ENCODE assay signal across 1 cellular context in the genomic region with DNA sequence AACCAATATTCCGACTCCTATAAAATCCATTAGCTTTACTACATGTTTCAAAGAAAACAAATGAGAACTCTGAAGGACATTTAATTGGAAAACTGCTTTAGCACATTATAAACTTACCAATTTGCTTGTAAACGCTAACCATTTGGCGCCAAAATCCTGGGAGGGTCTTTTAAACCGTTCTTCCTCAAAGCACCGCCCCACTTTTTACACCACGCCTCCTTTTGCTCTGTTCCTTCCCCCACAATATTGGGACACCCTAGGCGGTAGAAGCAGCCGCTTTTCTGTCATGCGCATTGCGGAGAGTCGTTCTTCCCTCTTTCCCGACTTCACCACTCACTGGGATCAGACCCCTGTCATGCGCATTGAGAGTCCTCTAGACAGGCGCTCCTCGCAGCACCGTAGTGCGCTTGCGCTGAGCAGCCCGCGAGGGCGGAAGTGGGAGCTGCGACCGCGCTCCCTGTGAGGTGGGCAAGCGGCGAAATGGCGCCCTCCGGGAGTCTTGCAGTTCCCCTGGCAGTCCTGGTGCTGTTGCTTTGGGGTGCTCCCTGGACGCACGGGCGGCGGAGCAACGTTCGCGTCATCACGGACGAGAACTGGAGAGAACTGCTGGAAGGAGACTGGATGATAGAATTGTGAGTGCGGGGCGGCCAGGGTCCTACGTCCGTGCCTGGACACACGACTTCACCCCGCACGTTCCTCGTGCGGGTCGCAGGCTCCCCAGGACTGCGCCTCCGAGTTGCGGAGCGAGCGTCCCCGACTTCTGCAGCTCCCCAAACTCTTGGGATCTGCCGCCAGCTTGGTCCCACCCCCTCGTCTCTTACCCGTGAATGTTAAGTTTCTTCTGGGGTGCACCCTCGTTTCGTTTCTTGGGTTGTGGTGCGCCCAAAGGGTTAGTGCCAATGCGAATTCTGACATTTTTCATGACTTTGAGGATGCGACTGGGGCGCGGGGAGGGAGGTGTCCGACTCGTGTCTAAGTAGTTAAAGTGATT.
A peak's percentile ranks its signal among the peaks of the same experiment; 100 is the strongest.
TF ChIP-seq lines count a peak whose summit lies in the region.

A gene with protein sequence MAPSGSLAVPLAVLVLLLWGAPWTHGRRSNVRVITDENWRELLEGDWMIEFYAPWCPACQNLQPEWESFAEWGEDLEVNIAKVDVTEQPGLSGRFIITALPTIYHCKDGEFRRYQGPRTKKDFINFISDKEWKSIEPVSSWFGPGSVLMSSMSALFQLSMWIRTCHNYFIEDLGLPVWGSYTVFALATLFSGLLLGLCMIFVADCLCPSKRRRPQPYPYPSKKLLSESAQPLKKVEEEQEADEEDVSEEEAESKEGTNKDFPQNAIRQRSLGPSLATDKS (plus strand): TSS at position 435 of the 991 bp plus-strand sequence. CDS start 46 bp downstream, at position 481.

TF ChIP-seq in HepG2, 621 proteins besides CTCF, POLR2A, EP300 and RAD21 (continued from another document and continues in another):
- peak; percentile 61; the same call in 1 of the 2 replicates for TF ChIP-seq CBX5 (CRISPR knock-in tag; IDR thresholded peaks at IDR 0.05; ENCODE audit: borderline replicate concordance)
- TF ChIP-seq, protein P1, sequence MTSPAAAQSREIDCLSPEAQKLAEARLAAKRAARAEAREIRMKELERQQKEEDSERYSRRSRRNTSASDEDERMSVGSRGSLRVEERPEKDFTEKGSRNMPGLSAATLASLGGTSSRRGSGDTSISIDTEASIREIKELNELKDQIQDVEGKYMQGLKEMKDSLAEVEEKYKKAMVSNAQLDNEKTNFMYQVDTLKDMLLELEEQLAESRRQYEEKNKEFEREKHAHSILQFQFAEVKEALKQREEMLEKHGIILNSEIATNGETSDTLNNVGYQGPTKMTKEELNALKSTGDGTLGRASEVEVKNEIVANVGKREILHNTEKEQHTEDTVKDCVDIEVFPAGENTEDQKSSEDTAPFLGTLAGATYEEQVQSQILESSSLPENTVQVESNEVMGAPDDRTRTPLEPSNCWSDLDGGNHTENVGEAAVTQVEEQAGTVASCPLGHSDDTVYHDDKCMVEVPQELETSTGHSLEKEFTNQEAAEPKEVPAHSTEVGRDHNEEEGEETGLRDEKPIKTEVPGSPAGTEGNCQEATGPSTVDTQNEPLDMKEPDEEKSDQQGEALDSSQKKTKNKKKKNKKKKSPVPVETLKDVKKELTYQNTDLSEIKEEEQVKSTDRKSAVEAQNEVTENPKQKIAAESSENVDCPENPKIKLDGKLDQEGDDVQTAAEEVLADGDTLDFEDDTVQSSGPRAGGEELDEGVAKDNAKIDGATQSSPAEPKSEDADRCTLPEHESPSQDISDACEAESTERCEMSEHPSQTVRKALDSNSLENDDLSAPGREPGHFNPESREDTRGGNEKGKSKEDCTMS (CRISPR knock-in tag; conservative IDR thresholded peaks at IDR 0.05) = no peak
- no peak; the same call in 1 of the 2 replicates for TF ChIP-seq HOXA5 (CRISPR knock-in tag; IDR thresholded peaks at IDR 0.05)
- peak; percentile 47; the same call in 1 of the 2 replicates for TF ChIP-seq ZNF543 (CRISPR knock-in tag; IDR thresholded peaks at IDR 0.05)
- TF ChIP-seq ZNF263 (CRISPR knock-in tag; IDR thresholded peaks at IDR 0.05) = peak; percentile 90
- TF ChIP-seq, protein P2, sequence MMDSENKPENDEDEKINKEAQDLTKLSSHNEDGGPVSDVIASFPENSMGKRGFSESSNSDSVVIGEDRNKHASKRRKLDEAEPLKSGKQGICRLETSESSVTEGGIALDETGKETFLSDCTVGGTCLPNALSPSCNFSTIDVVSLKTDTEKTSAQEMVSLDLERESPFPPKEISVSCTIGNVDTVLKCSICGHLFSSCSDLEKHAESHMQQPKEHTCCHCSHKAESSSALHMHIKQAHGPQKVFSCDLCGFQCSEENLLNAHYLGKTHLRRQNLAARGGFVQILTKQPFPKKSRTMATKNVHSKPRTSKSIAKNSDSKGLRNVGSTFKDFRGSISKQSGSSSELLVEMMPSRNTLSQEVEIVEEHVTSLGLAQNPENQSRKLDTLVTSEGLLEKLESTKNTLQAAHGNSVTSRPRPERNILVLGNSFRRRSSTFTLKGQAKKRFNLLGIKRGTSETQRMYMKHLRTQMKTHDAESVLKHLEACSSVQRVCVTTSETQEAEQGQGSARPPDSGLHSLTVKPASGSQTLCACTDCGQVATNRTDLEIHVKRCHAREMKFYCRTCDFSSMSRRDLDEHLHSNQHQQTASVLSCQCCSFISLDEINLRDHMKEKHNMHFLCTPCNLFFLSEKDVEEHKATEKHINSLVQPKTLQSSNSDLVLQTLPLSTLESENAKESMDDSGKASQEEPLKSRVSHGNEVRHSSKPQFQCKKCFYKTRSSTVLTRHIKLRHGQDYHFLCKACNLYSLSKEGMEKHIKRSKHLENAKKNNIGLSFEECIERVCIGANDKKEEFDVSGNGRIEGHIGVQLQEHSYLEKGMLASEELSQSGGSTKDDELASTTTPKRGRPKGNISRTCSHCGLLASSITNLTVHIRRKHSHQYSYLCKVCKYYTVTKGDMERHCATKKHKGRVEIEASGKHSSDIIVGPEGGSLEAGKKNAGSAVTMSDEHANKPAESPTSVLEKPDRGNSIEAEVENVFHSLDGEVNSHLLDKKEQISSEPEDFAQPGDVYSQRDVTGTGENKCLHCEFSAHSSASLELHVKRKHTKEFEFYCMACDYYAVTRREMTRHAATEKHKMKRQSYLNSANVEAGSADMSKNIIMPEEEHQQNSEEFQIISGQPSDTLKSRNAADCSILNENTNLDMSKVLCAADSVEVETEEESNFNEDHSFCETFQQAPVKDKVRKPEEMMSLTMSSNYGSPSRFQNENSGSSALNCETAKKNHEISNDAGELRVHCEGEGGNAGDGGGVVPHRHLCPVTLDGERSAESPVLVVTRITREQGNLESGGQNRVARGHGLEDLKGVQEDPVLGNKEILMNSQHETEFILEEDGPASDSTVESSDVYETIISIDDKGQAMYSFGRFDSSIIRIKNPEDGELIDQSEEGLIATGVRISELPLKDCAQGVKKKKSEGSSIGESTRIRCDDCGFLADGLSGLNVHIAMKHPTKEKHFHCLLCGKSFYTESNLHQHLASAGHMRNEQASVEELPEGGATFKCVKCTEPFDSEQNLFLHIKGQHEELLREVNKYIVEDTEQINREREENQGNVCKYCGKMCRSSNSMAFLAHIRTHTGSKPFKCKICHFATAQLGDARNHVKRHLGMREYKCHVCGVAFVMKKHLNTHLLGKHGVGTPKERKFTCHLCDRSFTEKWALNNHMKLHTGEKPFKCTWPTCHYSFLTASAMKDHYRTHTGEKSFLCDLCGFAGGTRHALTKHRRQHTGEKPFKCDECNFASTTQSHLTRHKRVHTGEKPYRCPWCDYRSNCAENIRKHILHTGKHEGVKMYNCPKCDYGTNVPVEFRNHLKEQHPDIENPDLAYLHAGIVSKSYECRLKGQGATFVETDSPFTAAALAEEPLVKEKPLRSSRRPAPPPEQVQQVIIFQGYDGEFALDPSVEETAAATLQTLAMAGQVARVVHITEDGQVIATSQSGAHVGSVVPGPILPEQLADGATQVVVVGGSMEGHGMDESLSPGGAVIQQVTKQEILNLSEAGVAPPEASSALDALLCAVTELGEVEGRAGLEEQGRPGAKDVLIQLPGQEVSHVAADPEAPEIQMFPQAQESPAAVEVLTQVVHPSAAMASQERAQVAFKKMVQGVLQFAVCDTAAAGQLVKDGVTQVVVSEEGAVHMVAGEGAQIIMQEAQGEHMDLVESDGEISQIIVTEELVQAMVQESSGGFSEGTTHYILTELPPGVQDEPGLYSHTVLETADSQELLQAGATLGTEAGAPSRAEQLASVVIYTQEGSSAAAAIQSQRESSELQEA (CRISPR knock-in tag; IDR thresholded peaks at IDR 0.05; ENCODE audit: not compliant biosample characterization) = peak; percentile 91
- TF ChIP-seq BRD4 (CRISPR knock-in tag; IDR thresholded peaks at IDR 0.05) = peak; percentile 88
- 0 out of 2 replicates have a peak, but pooled peaks have one; percentile 39 for TF ChIP-seq MYNN (CRISPR knock-in tag; IDR thresholded peaks at IDR 0.05; ENCODE audit: low read depth)
- TF ChIP-seq, protein P3, sequence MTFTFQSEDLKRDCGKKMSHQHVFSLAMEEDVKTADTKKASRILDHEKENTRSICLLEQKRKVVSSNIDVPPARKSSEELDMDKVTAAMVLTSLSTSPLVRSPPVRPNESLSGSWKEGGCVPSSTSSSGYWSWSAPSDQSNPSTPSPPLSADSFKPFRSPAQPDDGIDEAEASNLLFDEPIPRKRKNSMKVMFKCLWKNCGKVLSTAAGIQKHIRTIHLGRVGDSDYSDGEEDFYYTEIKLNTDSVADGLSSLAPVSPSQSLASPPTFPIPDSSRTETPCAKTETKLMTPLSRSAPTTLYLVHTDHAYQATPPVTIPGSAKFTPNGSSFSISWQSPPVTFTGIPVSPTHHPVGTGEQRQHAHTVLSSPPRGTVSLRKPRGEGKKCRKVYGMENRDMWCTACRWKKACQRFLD (CRISPR knock-in tag; IDR thresholded peaks at IDR 0.05; ENCODE audit: borderline replicate concordance) = 0 out of 2 replicates have a peak, but pooled peaks have one; percentile 35
- no peak for TF ChIP-seq TEAD2 (CRISPR knock-in tag; IDR thresholded peaks at IDR 0.05)
- TF ChIP-seq CENPT (CRISPR knock-in tag; IDR thresholded peaks at IDR 0.05; ENCODE audit: low read depth) = no peak
- no peak for TF ChIP-seq ZNF607 (CRISPR knock-in tag; IDR thresholded peaks at IDR 0.05; ENCODE audit: borderline replicate concordance)
- TF ChIP-seq DMAP1 (CRISPR knock-in tag; IDR thresholded peaks at IDR 0.05) = peak; percentile 89
- peak; percentile 97 for TF ChIP-seq PHF8 (CRISPR knock-in tag; IDR thresholded peaks at IDR 0.05)
- TF ChIP-seq, protein P4, sequence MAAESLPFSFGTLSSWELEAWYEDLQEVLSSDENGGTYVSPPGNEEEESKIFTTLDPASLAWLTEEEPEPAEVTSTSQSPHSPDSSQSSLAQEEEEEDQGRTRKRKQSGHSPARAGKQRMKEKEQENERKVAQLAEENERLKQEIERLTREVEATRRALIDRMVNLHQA (CRISPR knock-in tag; IDR thresholded peaks at IDR 0.05) = no peak
- TF ChIP-seq JDP2 (CRISPR knock-in tag; IDR thresholded peaks at IDR 0.05; ENCODE audit: borderline replicate concordance) = no peak
- TF ChIP-seq ZNF180 (CRISPR knock-in tag; IDR thresholded peaks at IDR 0.05; ENCODE audit: borderline replicate concordance, low read depth) = no peak
- peak; percentile 91 for TF ChIP-seq ZNF225 (CRISPR knock-in tag; IDR thresholded peaks at IDR 0.05)
- peak; percentile 74; the same call in 1 of the 2 replicates for TF ChIP-seq ZSCAN31 (CRISPR knock-in tag; IDR thresholded peaks at IDR 0.05; ENCODE audit: low read depth)
- TF ChIP-seq PAF1 (CRISPR knock-in tag; IDR thresholded peaks at IDR 0.05) = no peak
- no peak for TF ChIP-seq SETDB1 (CRISPR knock-in tag; IDR thresholded peaks at IDR 0.05; ENCODE audit: borderline replicate concordance)
- TF ChIP-seq ZNF121 (CRISPR knock-in tag; IDR thresholded peaks at IDR 0.05) = no peak
- TF ChIP-seq ZNF556 (CRISPR knock-in tag; IDR thresholded peaks at IDR 0.05; ENCODE audit: borderline replicate concordance) = 0 out of 2 replicates have a peak, but pooled peaks have one; percentile 14
- TF ChIP-seq ZNF337 (CRISPR knock-in tag; IDR thresholded peaks at IDR 0.05; ENCODE audit: borderline replicate concordance, low read depth) = no peak
- peak; percentile 90; the same call in 1 of the 2 replicates for TF ChIP-seq ZNF274 (CRISPR knock-in tag; IDR thresholded peaks at IDR 0.05)
- no peak for TF ChIP-seq ZNF138 (CRISPR knock-in tag; IDR thresholded peaks at IDR 0.05; ENCODE audit: low read depth)
- peak; percentile 39; the same call in 1 of the 2 replicates for TF ChIP-seq ZNF143 (CRISPR knock-in tag; IDR thresholded peaks at IDR 0.05)
- no peak for TF ChIP-seq ZSCAN20 (CRISPR knock-in tag; IDR thresholded peaks at IDR 0.05; ENCODE audit: borderline replicate concordance)
- no peak; the same call in 1 of the 2 replicates for TF ChIP-seq ZNF335 (CRISPR knock-in tag; IDR thresholded peaks at IDR 0.05)
- TF ChIP-seq, protein P5, sequence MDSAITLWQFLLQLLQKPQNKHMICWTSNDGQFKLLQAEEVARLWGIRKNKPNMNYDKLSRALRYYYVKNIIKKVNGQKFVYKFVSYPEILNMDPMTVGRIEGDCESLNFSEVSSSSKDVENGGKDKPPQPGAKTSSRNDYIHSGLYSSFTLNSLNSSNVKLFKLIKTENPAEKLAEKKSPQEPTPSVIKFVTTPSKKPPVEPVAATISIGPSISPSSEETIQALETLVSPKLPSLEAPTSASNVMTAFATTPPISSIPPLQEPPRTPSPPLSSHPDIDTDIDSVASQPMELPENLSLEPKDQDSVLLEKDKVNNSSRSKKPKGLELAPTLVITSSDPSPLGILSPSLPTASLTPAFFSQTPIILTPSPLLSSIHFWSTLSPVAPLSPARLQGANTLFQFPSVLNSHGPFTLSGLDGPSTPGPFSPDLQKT (CRISPR knock-in tag; IDR thresholded peaks at IDR 0.05; ENCODE audit: borderline replicate concordance) = no peak
- TF ChIP-seq, protein P6, sequence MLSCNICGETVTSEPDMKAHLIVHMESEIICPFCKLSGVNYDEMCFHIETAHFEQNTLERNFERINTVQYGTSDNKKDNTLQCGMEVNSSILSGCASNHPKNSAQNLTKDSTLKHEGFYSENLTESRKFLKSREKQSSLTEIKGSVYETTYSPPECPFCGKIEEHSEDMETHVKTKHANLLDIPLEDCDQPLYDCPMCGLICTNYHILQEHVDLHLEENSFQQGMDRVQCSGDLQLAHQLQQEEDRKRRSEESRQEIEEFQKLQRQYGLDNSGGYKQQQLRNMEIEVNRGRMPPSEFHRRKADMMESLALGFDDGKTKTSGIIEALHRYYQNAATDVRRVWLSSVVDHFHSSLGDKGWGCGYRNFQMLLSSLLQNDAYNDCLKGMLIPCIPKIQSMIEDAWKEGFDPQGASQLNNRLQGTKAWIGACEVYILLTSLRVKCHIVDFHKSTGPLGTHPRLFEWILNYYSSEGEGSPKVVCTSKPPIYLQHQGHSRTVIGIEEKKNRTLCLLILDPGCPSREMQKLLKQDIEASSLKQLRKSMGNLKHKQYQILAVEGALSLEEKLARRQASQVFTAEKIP (CRISPR knock-in tag; IDR thresholded peaks at IDR 0.05; ENCODE audit: borderline replicate concordance) = no peak
- TF ChIP-seq, protein P7, sequence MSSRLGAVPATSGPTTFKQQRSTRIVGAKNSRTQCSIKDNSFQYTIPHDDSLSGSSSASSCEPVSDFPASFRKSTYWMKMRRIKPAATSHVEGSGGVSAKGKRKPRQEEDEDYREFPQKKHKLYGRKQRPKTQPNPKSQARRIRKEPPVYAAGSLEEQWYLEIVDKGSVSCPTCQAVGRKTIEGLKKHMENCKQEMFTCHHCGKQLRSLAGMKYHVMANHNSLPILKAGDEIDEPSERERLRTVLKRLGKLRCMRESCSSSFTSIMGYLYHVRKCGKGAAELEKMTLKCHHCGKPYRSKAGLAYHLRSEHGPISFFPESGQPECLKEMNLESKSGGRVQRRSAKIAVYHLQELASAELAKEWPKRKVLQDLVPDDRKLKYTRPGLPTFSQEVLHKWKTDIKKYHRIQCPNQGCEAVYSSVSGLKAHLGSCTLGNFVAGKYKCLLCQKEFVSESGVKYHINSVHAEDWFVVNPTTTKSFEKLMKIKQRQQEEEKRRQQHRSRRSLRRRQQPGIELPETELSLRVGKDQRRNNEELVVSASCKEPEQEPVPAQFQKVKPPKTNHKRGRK (CRISPR knock-in tag; IDR thresholded peaks at IDR 0.05) = no peak
- peak; percentile 98 for TF ChIP-seq ELF1 (CRISPR knock-in tag; IDR thresholded peaks at IDR 0.05)
